Comparison of ENCODE assay signal across 19 cellular contexts in genomic region chr4:119750771-119751170, GRCh38.
DNase-seq lines count a peak whose midpoint lies in the region; ATAC-seq and TF ChIP-seq lines count a peak whose summit lies in the region.
"Had no signal": no experiment of that assay in that cellular context is flagged by ENCODE, and none has a peak within 500 bp of the region (broad histone marks: within the 10 kb centered on the region; RNA-seq: fewer than 3 reads in every experiment).

No MANE protein-coding gene starts in this region.

- peak overlapping the region in 1 of 2 donors; percentile 33 for H3K27ac ChIP-seq in aorta (ENCODE audit: low read depth in 1 of 2, low read length in 2 of 2)
- H3K27ac ChIP-seq: C4-2B, neutrophil, right lobe of liver, thyroid gland had no signal

- no peaks in the 10 kb centered on the region for H3K9me3 ChIP-seq in aorta (ENCODE audit: control insufficient read depth, low read length)
- H3K9me3 ChIP-seq: neutrophil, right lobe of liver, thyroid gland had no signal

- H3K36me3 Mint-ChIP-seq in activated naive CD8-positive, alpha-beta T cell treated with anti-CD3 and anti-CD28 coated beads, Interleukin-2, amount 50 U/mL, for 24 hours (ENCODE audit: low read depth): no peaks in the 10 kb centered on the region
- H3K36me3 Mint-ChIP-seq: activated naive CD4-positive, alpha-beta T cell treated with anti-CD3 and anti-CD28 coated beads, Interleukin-2, amount 50 U/mL, for 72 hours had no signal

- no peak overlapping the region for H3K27ac Mint-ChIP-seq in activated naive CD8-positive, alpha-beta T cell treated with anti-CD3 and anti-CD28 coated beads, Interleukin-2, amount 50 U/mL, for 24 hours
- H3K27ac Mint-ChIP-seq: activated naive CD4-positive, alpha-beta T cell treated with anti-CD3 and anti-CD28 coated beads, Interleukin-2, amount 50 U/mL, for 72 hours; activated T-cell treated with anti-CD3 and anti-CD28 coated beads, Interleukin-2, amount 50 U/mL, for 24 hours had no signal

- H3K9me3 Mint-ChIP-seq in activated naive CD8-positive, alpha-beta T cell treated with anti-CD3 and anti-CD28 coated beads, Interleukin-2, amount 50 U/mL, for 24 hours: no peaks in the 10 kb centered on the region
- H3K9me3 Mint-ChIP-seq: activated naive CD4-positive, alpha-beta T cell treated with anti-CD3 and anti-CD28 coated beads, Interleukin-2, amount 50 U/mL, for 72 hours; activated T-cell treated with anti-CD3 and anti-CD28 coated beads, Interleukin-2, amount 50 U/mL, for 24 hours had no signal

- H3K27me3 Mint-ChIP-seq in activated naive CD8-positive, alpha-beta T cell treated with anti-CD3 and anti-CD28 coated beads, Interleukin-2, amount 50 U/mL, for 24 hours: no peaks in the 10 kb centered on the region
- H3K27me3 Mint-ChIP-seq: activated T-cell treated with anti-CD3 and anti-CD28 coated beads, Interleukin-2, amount 50 U/mL, for 24 hours had no signal

- intact Hi-C loops in aorta (cut with DNase I): no loop called here

- no peaks in the 10 kb centered on the region for H3K36me3 ChIP-seq in aorta (ENCODE audit: control insufficient read depth in 1 of 2, insufficient read depth in 2 of 2, low read length in 1 of 2)
- H3K36me3 ChIP-seq: neutrophil, right lobe of liver, thyroid gland had no signal

- H3K4me1 Mint-ChIP-seq in activated naive CD8-positive, alpha-beta T cell treated with anti-CD3 and anti-CD28 coated beads, Interleukin-2, amount 50 U/mL, for 24 hours: no peaks in the 10 kb centered on the region

- DNase-seq in LHCN-M2 (ENCODE audit: low read depth) (peak; percentile 33), astrocyte of the spinal cord (ENCODE audit: low read depth, low spot score) (peak; percentile 66), iris pigment epithelial cell (ENCODE audit: low read depth) (peak; percentile 61), aorta (peak in 1 of 2 donors; percentile 68), GF-D8 (lab: John Stamatoyannopoulos, UW) (no peak)
- DNase-seq in activated naive CD8-positive, alpha-beta T cell treated with anti-CD3 and anti-CD28 coated beads, Interleukin-2, amount 50 U/mL, for 24 hours: no peak
- DNase-seq: activated CD4-positive, alpha-beta T cell treated with anti-CD3 and anti-CD28 coated beads, Interleukin-2, amount 50 U/mL, for 4 hours; activated T-cell treated with anti-CD3 and anti-CD28 coated beads, Interleukin-2, amount 50 U/mL, for 24 hours; DMS153; glutamatergic neuron; NCI-H2081; NCI-H748 treated with DMSO at 0.1 percent for 48 hours; right lobe of liver; stimulated activated CD4-positive, alpha-beta T cell treated with anti-CD3 and anti-CD28 coated beads, Interleukin-2, amount 100 ng/mL, for 24 hours; thyroid gland had no signal

- TF ChIP-seq CTCF in astrocyte of the spinal cord (IDR thresholded peaks at IDR 0.05; ENCODE audit: low read depth, low read length): no peak

- H3K27me3 ChIP-seq in aorta (ENCODE audit: control insufficient read depth in 1 of 2, insufficient read depth in 2 of 2, low read length in 1 of 2): no peaks in the 10 kb centered on the region
- H3K27me3 ChIP-seq: neutrophil, right lobe of liver, thyroid gland had no signal

- no peak overlapping the region for H3K4me3 Mint-ChIP-seq in activated naive CD8-positive, alpha-beta T cell treated with anti-CD3 and anti-CD28 coated beads, Interleukin-2, amount 50 U/mL, for 24 hours
- H3K4me3 Mint-ChIP-seq: activated T-cell treated with anti-CD3 and anti-CD28 coated beads, Interleukin-2, amount 50 U/mL, for 24 hours had no signal

- no peaks in the 10 kb centered on the region for H3K4me1 ChIP-seq in aorta (ENCODE audit: control insufficient read depth in 1 of 2, insufficient read depth in 2 of 2, low read length in 2 of 2)
- H3K4me1 ChIP-seq: right lobe of liver, thyroid gland had no signal

- ATAC-seq in aorta (ENCODE audit: low FRiP score) (peak; percentile 24), HG03280 (IDR thresholded peaks at IDR 0.05; ENCODE audit: unreplicated experiment) (no peak)
- ATAC-seq in activated naive CD8-positive, alpha-beta T cell treated with anti-CD3 and anti-CD28 coated beads, Interleukin-2, amount 50 U/mL, for 24 hours: no peak
- ATAC-seq: activated naive CD4-positive, alpha-beta T cell treated with anti-CD3 and anti-CD28 coated beads, Interleukin-2, amount 50 U/mL, for 72 hours had no signal

- in situ Hi-C loops in astrocyte of the spinal cord (cut with HindIII; ENCODE audit: low sequenced_read_pairs): no loop called here

- 0 to 11% methylated on average over 1 of the region's 1 CpG for WGBS in aorta, 2 donors

- H3K4me3 ChIP-seq in astrocyte of the spinal cord (ENCODE audit: low read depth, low read length) (no peak overlapping the region), aorta (ENCODE audit: low read length in 2 of 2) (no peak overlapping the region)
- H3K4me3 ChIP-seq: right lobe of liver, thyroid gland had no signal

Comparison
In these comparisons a context has a peak if more than half of its experiments do, and no peak if none do; other contexts are left out.
1. DNase-seq: peak in LHCN-M2 (single experiment), astrocyte of the spinal cord (single experiment) and iris pigment epithelial cell (single experiment); none in activated naive CD8-positive, alpha-beta T cell treated with anti-CD3 and anti-CD28 coated beads, Interleukin-2, amount 50 U/mL, for 24 hours (single experiment) and GF-D8 (single experiment).